Comparison of ENCODE assay signal across 18 cellular contexts in genomic region chr6:76481101-76481500, GRCh38.
"Had no signal": no experiment of that assay in that cellular context is flagged by ENCODE, and none has a peak within 500 bp of the region (broad histone marks: within the 10 kb centered on the region; RNA-seq: fewer than 3 reads in every experiment).

No MANE protein-coding gene starts in this region.

- DNase-seq: activated CD4-positive, alpha-beta T cell treated with anti-CD3 and anti-CD28 coated beads for 1 hour; activated CD4-positive, alpha-beta T cell treated with anti-CD3 and anti-CD28 coated beads, Interleukin-2, amount 10 ng/mL, durations not matched to agents 24 days and 14 days; activated CD4-positive, alpha-beta T cell treated with anti-CD3 and anti-CD28 coated beads, Interleukin-2, amount 50 U/mL, for 48 hours; activated CD8-positive, alpha-beta memory T cell treated with anti-CD3 and anti-CD28 coated beads, Interleukin-2, amount 10 ng/mL, durations not matched to agents 7 days and 5 days; activated effector memory CD4-positive, alpha-beta T cell treated with Interleukin-2 at 50 U/mL for 16 hours; activated naive CD4-positive, alpha-beta T cell; activated T-cell treated with anti-CD3 and anti-CD28 coated beads, Interleukin-2, amount 50 U/mL, for 24 hours; body of pancreas; central memory CD4-positive, alpha-beta T cell; KG1; NCI-H1092 treated with DMSO at 0.1 percent for 48 hours; NCI-H1417 treated with DMSO at 0.1 percent for 48 hours; NCI-H187; NCI-H2081; NCI-H510A treated with DMSO at 0.1 percent for 48 hours; PC-9; SHP77 treated with DMSO at 0.1 percent for 48 hours had no signal

- H3K9me3 ChIP-seq: body of pancreas had no signal

- H3K4me2 ChIP-seq: PC-9 had no signal

- H3K27ac ChIP-seq: ascending aorta, body of pancreas, PC-9 had no signal

- H3K4me1 ChIP-seq: ascending aorta, body of pancreas had no signal

- H3K4me3 ChIP-seq: ascending aorta, body of pancreas, PC-9 had no signal

- H3K27me3 ChIP-seq: ascending aorta, body of pancreas had no signal

- H3K36me3 ChIP-seq: ascending aorta had no signal

- ATAC-seq: activated CD8-positive, alpha-beta memory T cell treated with anti-CD3 and anti-CD28 coated beads, Interleukin-2, amount 10 ng/mL, durations not matched to agents 7 days and 5 days; body of pancreas had no signal
